24 cellular contexts compared by ENCODE assay signal in the genomic region with DNA sequence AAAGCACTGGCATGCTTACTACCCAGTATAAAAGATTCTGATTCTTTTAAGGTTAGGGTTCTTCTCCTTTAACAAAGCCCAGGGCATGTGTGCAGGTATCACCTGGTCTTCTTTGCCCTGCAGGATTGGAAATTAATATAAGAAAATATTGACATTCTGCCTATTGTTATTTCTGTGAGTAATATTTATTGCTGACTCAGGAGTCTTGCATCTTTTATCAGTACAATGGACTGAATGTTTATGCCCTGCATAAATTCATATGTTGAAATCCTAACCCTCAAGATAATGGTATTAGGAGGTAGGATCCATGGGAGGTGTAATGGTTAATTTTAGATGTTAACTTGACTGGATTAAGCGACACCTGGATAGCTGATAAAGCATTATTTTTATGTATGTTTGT.
DNase-seq lines count a peak whose midpoint lies in the region; ATAC-seq, FAIRE-seq and TF ChIP-seq lines count a peak whose summit lies in the region.
"Had no signal": no experiment of that assay in that cellular context is flagged by ENCODE, and none has a peak within 500 bp of the region (broad histone marks: within the 10 kb centered on the region; RNA-seq: fewer than 3 reads in every experiment).

No MANE protein-coding gene starts in this region.

- ATAC-seq in HepG2 (no peak), right lobe of liver (no peak), K562 (no peak), GM21528 (IDR thresholded peaks at IDR 0.05; ENCODE audit: low FRiP score, unreplicated experiment) (no peak)
- ATAC-seq: GM12878 had no signal

- H3K4me3 ChIP-seq in HepG2 (replicated peaks in 1 of 3; ENCODE audit: insufficient read depth in 1 of 3, low read depth in 2 of 3, low read length in 3 of 3) (no peak overlapping the region), right lobe of liver (no peak overlapping the region), K562 (no peak overlapping the region)
- H3K4me3 ChIP-seq: BLaER1, GM12878 had no signal

- H3K9me3 ChIP-seq in HepG2 (ENCODE audit: low read length): no peaks in the 10 kb centered on the region
- H3K9me3 ChIP-seq in right lobe of liver: no peaks in the 10 kb centered on the region
- H3K9me3 ChIP-seq in K562 (replicated peaks; ENCODE audit: control insufficient read depth, insufficient read depth, low read depth, low read length): no peaks in the 10 kb centered on the region
- H3K9me3 ChIP-seq: BE2C, BLaER1 had no signal

- CTCF ChIA-PET in HepG2 (lab: Yijun Ruan, JAX; ENCODE audit: low intra/inter-chr PET ratio, low total read pairs): no interaction called here
- CTCF ChIA-PET in K562 (lab: Yijun Ruan, JAX; ENCODE audit: low intra/inter-chr PET ratio): no interaction called here

- H3K9me1 ChIP-seq in K562 (ENCODE audit: control insufficient read depth, insufficient read depth, low read length): no peaks in the 10 kb centered on the region

- FAIRE-seq in HepG2 (lab: Jason Lieb, UNC) (no peak), K562 (lab: Jason Lieb, UNC) (no peak)
- FAIRE-seq: GM12878, GM12892, GM18507 had no signal

- H3K27ac ChIP-seq in HepG2 (ENCODE audit: extremely low read length, insufficient read depth, low read length) (no peak overlapping the region), right lobe of liver (no peak overlapping the region), K562 (ENCODE audit: extremely low read depth, low read depth, low read length) (no peak overlapping the region)
- H3K27ac ChIP-seq: 22Rv1, BLaER1 had no signal

- DNase-seq in HepG2 (ENCODE audit: low spot score) (no peak), right lobe of liver (no peak), K562 (ENCODE audit: extremely low read depth in 1 of 4, low spot score in 3 of 4) (no peak), SK-N-DZ (ENCODE audit: low spot score) (no peak)
- DNase-seq: ACHN; BE2C; C1 segment of cervical spinal cord; CD4-positive, alpha-beta memory T cell; CD4-positive, CD25-positive, alpha-beta regulatory T cell; CD8-positive, alpha-beta memory T cell; COR-L47; DMS 273 treated with DMSO at 0.1 percent for 48 hours; DMS153; DMS53; DMS79; DND-41; EL; GDM1 had no signal

- in situ Hi-C loops in HepG2 (cut with HindIII; ENCODE audit: extremely low pct_ligation_motif_present, low pct_unique_long_range_greater_than_20kb): no loop called here
- in situ Hi-C loops in K562 (cut with MboI): no loop called here

- TF ChIP-seq CTCF in HepG2 (CRISPR knock-in tag; IDR thresholded peaks at IDR 0.05): no peak
- no peak for TF ChIP-seq CTCF in right lobe of liver (IDR thresholded peaks at IDR 0.05)
- TF ChIP-seq CTCF in K562 (IDR thresholded peaks at IDR 0.05 in 2 of 3, conservative IDR thresholded peaks at IDR 0.05 in 1 of 3; ENCODE audit: insufficient read depth in 2 of 3, low read depth in 1 of 3, low read length in 3 of 3): no peak

- TF ChIP-seq EP300 in HepG2 (IDR thresholded peaks at IDR 0.05; ENCODE audit: low read depth in 2 of 2, low read length in 2 of 2) (no peak), HepG2 (CRISPR knock-in tag; IDR thresholded peaks at IDR 0.05; ENCODE audit: borderline replicate concordance) (no peak), K562 (IDR thresholded peaks at IDR 0.05; ENCODE audit: low read length) (no peak)

- TF ChIP-seq RAD21 in HepG2 (CRISPR knock-in tag; IDR thresholded peaks at IDR 0.05) (no peak), K562 (CRISPR knock-in tag; conservative IDR thresholded peaks at IDR 0.05 in 1 of 2, IDR thresholded peaks at IDR 0.05 in 1 of 2) (no peak)

- H2AFZ ChIP-seq in HepG2 (ENCODE audit: low read length) (no peak overlapping the region), K562 (ENCODE audit: low read depth, low read length) (no peak overlapping the region)

- intact Hi-C loops in HepG2 (cut with micrococcal nuclease; ENCODE audit: unreplicated experiment): no loop called here
- intact Hi-C loops in right lobe of liver (cut with DNase I): no loop called here
- intact Hi-C loops in K562 (cut with micrococcal nuclease): no loop called here

- H3K36me3 ChIP-seq in HepG2 (replicated peaks in 1 of 2; ENCODE audit: control insufficient read depth in 1 of 2, insufficient read depth in 2 of 2, low read length in 2 of 2): no peaks in the 10 kb centered on the region
- no peaks in the 10 kb centered on the region for H3K36me3 ChIP-seq in right lobe of liver
- no peaks in the 10 kb centered on the region for H3K36me3 ChIP-seq in K562 (ENCODE audit: control insufficient read depth, insufficient read depth, low read length)
- H3K36me3 ChIP-seq: BE2C, BLaER1 had no signal

- H3K79me2 ChIP-seq in HepG2 (ENCODE audit: insufficient read depth, low read length): no peaks in the 10 kb centered on the region
- H3K79me2 ChIP-seq in K562 (ENCODE audit: control insufficient read depth, insufficient read depth, low read length): no peaks in the 10 kb centered on the region

- TF ChIP-seq POLR2A in HepG2 (IDR thresholded peaks at IDR 0.05; ENCODE audit: insufficient read depth in 1 of 2, low read depth in 2 of 2, low read length in 2 of 2): no peak
- TF ChIP-seq POLR2A in right lobe of liver (IDR thresholded peaks at IDR 0.05): no peak
- TF ChIP-seq POLR2A in K562 (conservative IDR thresholded peaks at IDR 0.05): no peak

- no TSS peak for BruUV-seq in HepG2 (replicated peaks; lab: Mats Ljungman, UMichigan)
- BruUV-seq in K562 (replicated peaks; lab: Mats Ljungman, UMichigan): no TSS peak

- no peak overlapping the region for H3K4me2 ChIP-seq in HepG2 (ENCODE audit: low read depth, low read length)
- H3K4me2 ChIP-seq in K562 (ENCODE audit: insufficient read depth, low read length): no peak overlapping the region
- H3K4me2 ChIP-seq: BLaER1 had no signal

- no peaks in the 10 kb centered on the region for H3K4me1 ChIP-seq in HepG2 (ENCODE audit: insufficient read depth, low read length)
- no peaks in the 10 kb centered on the region for H3K4me1 ChIP-seq in right lobe of liver
- no peaks in the 10 kb centered on the region for H3K4me1 ChIP-seq in K562 (replicated peaks in 1 of 2; ENCODE audit: control insufficient read depth in 2 of 2, insufficient read depth in 2 of 2, low read length in 2 of 2)
- H3K4me1 ChIP-seq: BE2C had no signal

- H3K27me3 ChIP-seq in HepG2 (ENCODE audit: control insufficient read depth in 1 of 2, insufficient read depth in 2 of 2, low read length in 2 of 2): no peaks in the 10 kb centered on the region
- H3K27me3 ChIP-seq in right lobe of liver: no peaks in the 10 kb centered on the region
- H3K27me3 ChIP-seq in K562 (ENCODE audit: control insufficient read depth in 2 of 2, insufficient read depth in 2 of 2, low read length in 2 of 2): no peaks in the 10 kb centered on the region
- H3K27me3 ChIP-seq: BE2C, BLaER1 had no signal

- H3K9ac ChIP-seq in HepG2 (ENCODE audit: insufficient read depth, low read depth, low read length) (no peak overlapping the region), K562 (ENCODE audit: insufficient read depth in 1 of 2, low read depth in 2 of 2, low read length in 2 of 2) (no peak overlapping the region)
- H3K9ac ChIP-seq: BLaER1 had no signal

- 6% methylated on average over 1 of the region's 1 CpG for WGBS in HepG2 (ENCODE audit: low lambda C conversion rate)
- 75% methylated on average over 1 of the region's 1 CpG for WGBS in right lobe of liver (ENCODE audit: insufficient coverage, low coverage, low lambda C conversion rate, missing lambda C conversion rate)
- WGBS in K562 (ENCODE audit: insufficient coverage, low coverage, missing lambda C conversion rate): 0% methylated on average over 1 of the region's 1 CpG

- POLR2A ChIA-PET in HepG2 (lab: Yijun Ruan, JAX): no interaction called here
- POLR2A ChIA-PET in K562 (lab: Yijun Ruan, JAX): interaction anchor here (0.8 kb wide), 1 partner anchor 716 kb away, joined by 3 read pairs; no protein-coding TSS in a partner anchor

- no peaks in the 10 kb centered on the region for H4K20me1 ChIP-seq in HepG2 (ENCODE audit: insufficient read depth, low read length)
- H4K20me1 ChIP-seq in K562 (replicated peaks; ENCODE audit: control insufficient read depth, insufficient read depth, low read length): no peaks in the 10 kb centered on the region
- H4K20me1 ChIP-seq: BLaER1 had no signal

TF ChIP-seq in HepG2, 621 proteins besides CTCF, POLR2A, EP300 and RAD21:
- TF ChIP-seq, protein P1, sequence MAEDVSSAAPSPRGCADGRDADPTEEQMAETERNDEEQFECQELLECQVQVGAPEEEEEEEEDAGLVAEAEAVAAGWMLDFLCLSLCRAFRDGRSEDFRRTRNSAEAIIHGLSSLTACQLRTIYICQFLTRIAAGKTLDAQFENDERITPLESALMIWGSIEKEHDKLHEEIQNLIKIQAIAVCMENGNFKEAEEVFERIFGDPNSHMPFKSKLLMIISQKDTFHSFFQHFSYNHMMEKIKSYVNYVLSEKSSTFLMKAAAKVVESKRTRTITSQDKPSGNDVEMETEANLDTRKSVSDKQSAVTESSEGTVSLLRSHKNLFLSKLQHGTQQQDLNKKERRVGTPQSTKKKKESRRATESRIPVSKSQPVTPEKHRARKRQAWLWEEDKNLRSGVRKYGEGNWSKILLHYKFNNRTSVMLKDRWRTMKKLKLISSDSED (CRISPR knock-in tag; IDR thresholded peaks at IDR 0.05): no peak
- TF ChIP-seq MAFF (IDR thresholded peaks at IDR 0.05; ENCODE audit: low read depth, low read length) (peak; percentile 96), MAFK (conservative IDR thresholded peaks at IDR 0.05 in 1 of 2, IDR thresholded peaks at IDR 0.05 in 1 of 2; ENCODE audit: low read length in 2 of 2) (peak; percentile 89 to 97)

TF ChIP-seq in K562, 482 proteins besides CTCF, POLR2A, EP300 and RAD21:
- TF ChIP-seq ZNF140 (CRISPR knock-in tag; IDR thresholded peaks at IDR 0.05) (no peak), MAFG (tag; conservative IDR thresholded peaks at IDR 0.05) (peak; percentile 89), MAFK (IDR thresholded peaks at IDR 0.05; ENCODE audit: low read length) (peak; percentile 93), MAFF (IDR thresholded peaks at IDR 0.05; ENCODE audit: low read length) (peak; percentile 93), ILF3 (IDR thresholded peaks at IDR 0.05; ENCODE audit: borderline replicate concordance) (no peak), C11orf30 (IDR thresholded peaks at IDR 0.05; ENCODE audit: low read depth) (peak; percentile 83), ZNF316 (IDR thresholded peaks at IDR 0.05) (peak; percentile 91)
